ENCODE assay signal across 1 cellular context in the genomic region with DNA sequence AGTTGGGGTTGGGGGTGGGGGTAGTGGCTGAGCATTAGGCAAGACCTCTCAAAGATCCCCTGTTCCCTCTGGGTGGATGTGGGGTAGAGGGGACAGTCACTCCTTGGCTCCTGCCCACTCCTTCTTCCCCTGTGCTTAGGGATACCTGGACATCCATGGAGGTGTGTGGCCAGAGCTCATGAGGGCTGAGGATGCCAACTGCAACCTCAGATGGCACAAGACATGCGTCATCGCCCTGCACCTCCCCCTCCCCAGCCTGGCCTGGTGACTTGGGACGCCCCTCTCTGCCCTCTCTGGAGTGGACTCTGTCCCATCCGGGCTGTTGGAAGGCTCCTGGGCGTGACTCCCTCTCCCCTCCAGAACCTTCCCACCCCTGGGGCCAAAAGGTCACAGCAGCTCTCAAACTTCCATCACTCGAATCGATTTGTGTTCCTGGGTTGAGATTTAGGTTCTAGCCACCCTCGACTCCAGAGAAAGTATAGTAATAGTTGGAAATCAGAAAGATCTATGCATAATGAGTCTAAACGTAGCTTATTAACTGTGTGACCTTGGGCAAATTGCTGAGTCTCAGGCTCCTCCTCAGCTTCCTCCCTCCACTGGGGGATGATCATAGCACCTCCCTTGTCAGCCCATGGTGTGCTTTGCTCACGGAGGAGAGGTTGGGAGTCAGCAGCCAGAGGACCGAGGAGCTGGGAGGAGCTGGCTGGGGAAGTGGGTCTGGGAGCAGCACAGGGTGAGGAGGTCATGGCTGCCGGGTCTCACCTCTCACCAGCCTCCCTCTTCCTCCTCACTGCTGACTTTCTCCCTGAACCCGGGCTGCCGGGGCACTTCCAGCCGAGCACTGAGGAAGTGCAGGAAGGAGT.
TF ChIP-seq lines count a peak whose summit lies in the region.

No MANE protein-coding gene starts in this region.

TF ChIP-seq in K562, 482 proteins besides CTCF, POLR2A, EP300 and RAD21 (continued from another document):
- TF ChIP-seq, protein P1, sequence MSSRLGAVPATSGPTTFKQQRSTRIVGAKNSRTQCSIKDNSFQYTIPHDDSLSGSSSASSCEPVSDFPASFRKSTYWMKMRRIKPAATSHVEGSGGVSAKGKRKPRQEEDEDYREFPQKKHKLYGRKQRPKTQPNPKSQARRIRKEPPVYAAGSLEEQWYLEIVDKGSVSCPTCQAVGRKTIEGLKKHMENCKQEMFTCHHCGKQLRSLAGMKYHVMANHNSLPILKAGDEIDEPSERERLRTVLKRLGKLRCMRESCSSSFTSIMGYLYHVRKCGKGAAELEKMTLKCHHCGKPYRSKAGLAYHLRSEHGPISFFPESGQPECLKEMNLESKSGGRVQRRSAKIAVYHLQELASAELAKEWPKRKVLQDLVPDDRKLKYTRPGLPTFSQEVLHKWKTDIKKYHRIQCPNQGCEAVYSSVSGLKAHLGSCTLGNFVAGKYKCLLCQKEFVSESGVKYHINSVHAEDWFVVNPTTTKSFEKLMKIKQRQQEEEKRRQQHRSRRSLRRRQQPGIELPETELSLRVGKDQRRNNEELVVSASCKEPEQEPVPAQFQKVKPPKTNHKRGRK (tag; IDR thresholded peaks at IDR 0.05): no peak
- TF ChIP-seq GATA2 (CRISPR knock-in tag; IDR thresholded peaks at IDR 0.05): no peak
- no peak for TF ChIP-seq CBX3 (IDR thresholded peaks at IDR 0.05; ENCODE audit: borderline replicate concordance in 1 of 2, low read length in 2 of 2)
- TF ChIP-seq, protein P2, sequence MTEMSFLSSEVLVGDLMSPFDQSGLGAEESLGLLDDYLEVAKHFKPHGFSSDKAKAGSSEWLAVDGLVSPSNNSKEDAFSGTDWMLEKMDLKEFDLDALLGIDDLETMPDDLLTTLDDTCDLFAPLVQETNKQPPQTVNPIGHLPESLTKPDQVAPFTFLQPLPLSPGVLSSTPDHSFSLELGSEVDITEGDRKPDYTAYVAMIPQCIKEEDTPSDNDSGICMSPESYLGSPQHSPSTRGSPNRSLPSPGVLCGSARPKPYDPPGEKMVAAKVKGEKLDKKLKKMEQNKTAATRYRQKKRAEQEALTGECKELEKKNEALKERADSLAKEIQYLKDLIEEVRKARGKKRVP (CRISPR knock-in tag; IDR thresholded peaks at IDR 0.05): peak; percentile 12; the same call in 1 of the 2 replicates
- 0 out of 4 replicates have a peak, but pooled peaks have one; percentile 39 to 40 for TF ChIP-seq NRF1 (conservative IDR thresholded peaks at IDR 0.05 in 1 of 2, IDR thresholded peaks at IDR 0.05 in 1 of 2)
- 0 out of 2 replicates have a peak, but pooled peaks have one; percentile 48 for TF ChIP-seq HBP1 (CRISPR knock-in tag; IDR thresholded peaks at IDR 0.05)
- TF ChIP-seq LCOR (CRISPR knock-in tag; IDR thresholded peaks at IDR 0.05): no peak
- TF ChIP-seq, protein P3, sequence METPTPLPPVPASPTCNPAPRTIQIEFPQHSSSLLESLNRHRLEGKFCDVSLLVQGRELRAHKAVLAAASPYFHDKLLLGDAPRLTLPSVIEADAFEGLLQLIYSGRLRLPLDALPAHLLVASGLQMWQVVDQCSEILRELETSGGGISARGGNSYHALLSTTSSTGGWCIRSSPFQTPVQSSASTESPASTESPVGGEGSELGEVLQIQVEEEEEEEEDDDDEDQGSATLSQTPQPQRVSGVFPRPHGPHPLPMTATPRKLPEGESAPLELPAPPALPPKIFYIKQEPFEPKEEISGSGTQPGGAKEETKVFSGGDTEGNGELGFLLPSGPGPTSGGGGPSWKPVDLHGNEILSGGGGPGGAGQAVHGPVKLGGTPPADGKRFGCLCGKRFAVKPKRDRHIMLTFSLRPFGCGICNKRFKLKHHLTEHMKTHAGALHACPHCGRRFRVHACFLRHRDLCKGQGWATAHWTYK (CRISPR knock-in tag; IDR thresholded peaks at IDR 0.05): peak; percentile 77; the same call in 1 of the 2 replicates
- TF ChIP-seq SMC3 (conservative IDR thresholded peaks at IDR 0.05; ENCODE audit: insufficient read depth, low read depth, low read length): no peak
- TF ChIP-seq KLF10 (CRISPR knock-in tag; IDR thresholded peaks at IDR 0.05): no peak
- no peak for TF ChIP-seq DACH1 (IDR thresholded peaks at IDR 0.05; ENCODE audit: partially characterized antibody)
- TF ChIP-seq SMARCE1 (IDR thresholded peaks at IDR 0.05): 0 out of 2 replicates have a peak, but pooled peaks have one; percentile 9
- no peak for TF ChIP-seq NFATC3 (IDR thresholded peaks at IDR 0.05)
- TF ChIP-seq ZNF41 (CRISPR knock-in tag; conservative IDR thresholded peaks at IDR 0.05): 0 out of 2 replicates have a peak, but pooled peaks have one; percentile 10
